Comparison of ENCODE assay signal across 8 cellular contexts in the genomic region with DNA sequence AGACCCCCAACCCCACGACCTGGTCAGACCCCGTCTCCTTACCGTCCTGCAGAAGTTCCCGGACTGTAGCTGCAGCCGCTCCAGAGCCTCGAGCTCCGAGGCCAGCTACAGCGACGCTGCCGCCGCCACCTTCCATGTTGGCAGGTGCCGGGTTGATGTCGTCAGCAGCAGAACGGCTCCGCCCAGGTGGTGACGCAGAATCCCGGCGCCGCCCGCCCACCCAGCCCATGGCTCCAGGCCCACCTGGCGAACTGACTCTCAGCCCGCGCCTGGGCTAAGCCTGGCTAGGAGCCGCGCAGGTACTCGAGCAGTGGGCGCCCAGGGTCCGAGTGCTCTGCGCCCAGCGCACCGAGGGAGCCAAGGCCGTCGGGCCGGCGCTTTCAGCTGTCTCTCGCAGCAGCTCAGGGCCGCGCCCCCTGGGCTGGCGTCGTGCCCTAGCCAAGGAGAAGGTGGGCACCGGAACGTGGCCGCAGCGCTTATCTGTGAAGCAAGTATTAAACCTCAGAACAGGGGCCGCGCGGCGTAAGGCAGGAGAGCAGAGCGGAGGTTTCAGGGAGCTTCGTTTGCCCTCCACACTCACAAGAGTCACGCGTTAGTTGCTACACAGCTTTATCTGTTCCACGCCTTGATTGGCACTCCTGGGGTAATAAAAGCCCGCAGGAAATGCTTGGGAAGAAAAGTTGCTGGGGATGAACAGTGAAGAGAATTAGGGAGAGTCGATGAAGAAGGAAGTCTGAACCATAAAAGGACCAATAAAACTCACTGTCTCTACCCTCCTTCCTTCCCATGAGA. TPM values are rescaled to one million over a fixed set of nuclear protein-coding genes. Genes with fewer than 3 reads are reported as not detected.
DNase-seq lines count a peak whose midpoint lies in the region; ATAC-seq and TF ChIP-seq lines count a peak whose summit lies in the region.

A gene (minus strand): TSS at position 160 of the 792 bp plus-strand sequence. CDS start 24 bp downstream, at position 136.
A gene with protein sequence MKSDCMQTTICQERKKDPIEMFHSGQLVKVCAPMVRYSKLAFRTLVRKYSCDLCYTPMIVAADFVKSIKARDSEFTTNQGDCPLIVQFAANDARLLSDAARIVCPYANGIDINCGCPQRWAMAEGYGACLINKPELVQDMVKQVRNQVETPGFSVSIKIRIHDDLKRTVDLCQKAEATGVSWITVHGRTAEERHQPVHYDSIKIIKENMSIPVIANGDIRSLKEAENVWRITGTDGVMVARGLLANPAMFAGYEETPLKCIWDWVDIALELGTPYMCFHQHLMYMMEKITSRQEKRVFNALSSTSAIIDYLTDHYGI (plus strand): TSS at position 211 of the 792 bp plus-strand sequence. CDS start 3,100 bp downstream, outside the sequence.

- ATAC-seq in GM18858 (IDR thresholded peaks at IDR 0.05; ENCODE audit: unreplicated experiment) (peak; percentile 90), HG03064 (IDR thresholded peaks at IDR 0.05; ENCODE audit: low read depth, unreplicated experiment) (peak; percentile 96), activated B cell treated with CpG ODN at 0.5 μM for 24 hours (ENCODE audit: low read depth) (peak; percentile 93)

- H3K4me3 ChIP-seq in A673 (ENCODE audit: low read depth, low read length, poor library complexity, severe bottlenecking): peak within 1 kb of the TSS; percentile 96
- H3K4me3 ChIP-seq in cardiac fibroblast (replicated peaks in 1 of 2; ENCODE audit: low read depth in 2 of 2, low read length in 2 of 2): peak within 1 kb of the TSS; percentile 91 to 96

- no peaks in the 10 kb centered on the region for H3K27me3 ChIP-seq in A673 (replicated peaks; ENCODE audit: insufficient read depth, low read depth, low read length, poor library complexity)

- H3K4me1 Mint-ChIP-seq in activated B cell treated with CpG ODN at 0.5 μM for 24 hours: peaks cover 43% of the 10 kb centered on the region

- peak within 1 kb of the TSS; percentile 93 for H3K4me3 Mint-ChIP-seq in activated B cell treated with CpG ODN at 0.5 μM for 24 hours

- peaks cover 15% of the 10 kb centered on the region for H3K4me1 ChIP-seq in A673 (ENCODE audit: insufficient read depth, low read length, poor library complexity, severe bottlenecking)

- H3K9me3 ChIP-seq in A673 (ENCODE audit: low read depth, low read length, poor library complexity, severe bottlenecking): no peaks in the 10 kb centered on the region

- POLR2A ChIA-PET in A673 (lab: Charles Lee; ENCODE audit: low non-redundant PET): interaction anchor here (0.6 kb wide), 1 partner anchor 13 kb away, joined by 3 read pairs; no protein-coding TSS in a partner anchor
- POLR2A ChIA-PET in activated B cell treated with CpG ODN at 0.5 μM for 24 hours (lab: Charles Lee): interaction anchor here (0.5 to 3.0 kb wide), 14 partner anchors 9 to 396 kb away, joined by 3 to 28 read pairs (median 4); a partner anchor contains a TSS

- intact Hi-C loops in A673 (cut with micrococcal nuclease; ENCODE audit: unreplicated experiment) (loop anchor here (5.0 kb wide), 1 partner anchor 92 kb away; a partner anchor contains a TSS), activated B cell treated with CpG ODN at 0.5 μM for 24 hours (cut with micrococcal nuclease) (loop anchor here (1.0 to 5.0 kb wide), 7 partner anchors 16 to 397 kb away; a partner anchor contains a TSS)

- no peaks in the 10 kb centered on the region for H3K27me3 Mint-ChIP-seq in activated B cell treated with CpG ODN at 0.5 μM for 24 hours

- H3K27ac Mint-ChIP-seq in activated B cell treated with CpG ODN at 0.5 μM for 24 hours: peak within 1 kb of the TSS; percentile 82

- CTCF ChIA-PET in A673 (lab: Charles Lee): no interaction called here
- CTCF ChIA-PET in activated B cell treated with CpG ODN at 0.5 μM for 24 hours (lab: Charles Lee): interaction anchor here (1.2 to 2.6 kb wide), 2 partner anchors 16 to 97 kb away, joined by 4 to 10 read pairs; a partner anchor contains a TSS

- DNase-seq in A673 (ENCODE audit: low spot score): peak; percentile 84
- DNase-seq in NCI-H2171 (lab: John Stamatoyannopoulos, UW): peak; percentile 69
- DNase-seq in activated B cell treated with CpG ODN at 0.5 μM for 24 hours: peak; percentile 83
- DNase-seq in cardiac fibroblast (ENCODE audit: low read depth in 2 of 2): peak; percentile 80 to 83
- DNase-seq in inferior parietal cortex (ENCODE audit: extremely low spot score): peak; percentile 82
- DNase-seq in stimulated activated CD4-positive, alpha-beta T cell treated with anti-CD3 and anti-CD28 coated beads, Interleukin-12 subunit alpha, Interleukin-12 subunit beta, amount 100 ng/mL, for 24 hours (ENCODE audit: low read depth in 2 of 2): peak; percentile 74 to 81

- H3K9me3 Mint-ChIP-seq in activated B cell treated with CpG ODN at 0.5 μM for 24 hours: no peaks in the 10 kb centered on the region

- no TSS peak for BruUV-seq in A673 (replicated peaks; lab: Mats Ljungman, UMichigan)

- H3K36me3 ChIP-seq in A673 (ENCODE audit: insufficient read depth, low read length, poor library complexity, severe bottlenecking): no peaks in the 10 kb centered on the region

- peaks cover 10% of the 10 kb centered on the region for H3K36me3 Mint-ChIP-seq in activated B cell treated with CpG ODN at 0.5 μM for 24 hours (ENCODE audit: low read depth)

- H3K27ac ChIP-seq in A673 (ENCODE audit: low read depth, low read length, poor library complexity, severe bottlenecking): peak within 1 kb of the TSS; percentile 94

- TF ChIP-seq CTCF in A673 (conservative IDR thresholded peaks at IDR 0.05; ENCODE audit: low read depth, low read length) (no peak), activated B cell treated with CpG ODN at 0.5 μM for 24 hours (IDR thresholded peaks at IDR 0.05) (no peak), cardiac fibroblast (IDR thresholded peaks at IDR 0.05; ENCODE audit: low read depth, low read length) (no peak)

RNA-seq across cellular contexts. Expression of the first gene that starts in this region (rescaled TPM):
- 32.2 and 34.1 TPM in 2 replicates for total RNA-seq in A673 (2021)
- total RNA-seq in activated B cell treated with CpG ODN at 0.5 μM for 24 hours: 40.6 and 47.0 TPM in 2 replicates

RNA-seq across cellular contexts. Expression of the second gene that starts in this region (rescaled TPM):
- 12.6 and 14.4 TPM in 2 replicates for total RNA-seq in A673 (2021)
- total RNA-seq in activated B cell treated with CpG ODN at 0.5 μM for 24 hours: 11.0 and 14.6 TPM in 2 replicates

Comparison
In these comparisons a context has a peak if more than half of its experiments do, and no peak if none do; other contexts are left out.
1. Peak in every context shown above with its lines: DNase-seq, ATAC-seq, H3K4me3 ChIP-seq and H3K27ac ChIP-seq.